In the genomic region with DNA sequence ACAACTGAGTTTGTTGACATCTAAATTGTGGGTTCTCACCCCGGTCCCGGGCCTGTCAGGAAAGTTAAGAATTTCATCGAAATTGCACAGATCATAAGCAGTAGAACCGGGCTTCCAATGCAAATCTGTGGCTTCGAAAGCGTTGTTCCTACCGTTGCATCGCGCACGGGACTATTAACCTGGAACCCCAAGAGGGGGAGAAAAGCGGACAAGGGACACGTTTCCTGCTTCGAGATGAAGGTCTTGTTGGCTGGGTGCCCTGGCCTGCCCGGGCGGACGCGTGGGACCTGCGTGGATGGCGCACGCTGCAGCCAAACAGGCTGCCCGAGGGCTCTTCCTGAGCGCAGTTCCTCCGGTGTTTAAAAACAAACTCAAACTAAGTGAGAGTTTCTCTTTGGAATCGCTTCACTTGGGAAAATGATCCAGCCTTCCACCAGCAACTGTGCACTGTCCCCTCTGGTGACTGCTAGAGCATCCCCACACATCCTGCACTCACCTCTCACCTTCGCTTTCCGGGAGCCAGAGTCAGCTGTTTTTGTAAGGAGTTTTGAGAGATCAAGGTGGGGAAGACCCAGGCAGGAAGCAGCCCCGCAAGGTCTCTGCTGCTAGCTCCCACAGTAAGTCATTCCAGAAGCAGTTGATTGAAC, we compare ENCODE assay signal across 1 cellular context.
A peak's percentile ranks its signal among the peaks of the same experiment; 100 is the strongest.
TF ChIP-seq lines count a peak whose summit lies in the region.

No MANE protein-coding gene starts in this region.

TF ChIP-seq in H1, 55 proteins besides CTCF, POLR2A, EP300 and RAD21:
- no peak for TF ChIP-seq SAP30 (IDR thresholded peaks at IDR 0.05; ENCODE audit: insufficient read depth, insufficient replicate concordance, low read length)
- peak; percentile 65 for TF ChIP-seq SUZ12 (IDR thresholded peaks at IDR 0.05; ENCODE audit: low read length)
- TF ChIP-seq, protein P1, sequence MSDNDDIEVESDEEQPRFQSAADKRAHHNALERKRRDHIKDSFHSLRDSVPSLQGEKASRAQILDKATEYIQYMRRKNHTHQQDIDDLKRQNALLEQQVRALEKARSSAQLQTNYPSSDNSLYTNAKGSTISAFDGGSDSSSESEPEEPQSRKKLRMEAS (IDR thresholded peaks at IDR 0.05) = no peak
- no peak for TF ChIP-seq JUN (IDR thresholded peaks at IDR 0.05; ENCODE audit: low read depth, low read length)
- TF ChIP-seq CHD2 (IDR thresholded peaks at IDR 0.05; ENCODE audit: low read length) = no peak
- TF ChIP-seq PHF8 (conservative IDR thresholded peaks at IDR 0.05; ENCODE audit: low read depth, low read length) = no peak
- TF ChIP-seq, protein P2, sequence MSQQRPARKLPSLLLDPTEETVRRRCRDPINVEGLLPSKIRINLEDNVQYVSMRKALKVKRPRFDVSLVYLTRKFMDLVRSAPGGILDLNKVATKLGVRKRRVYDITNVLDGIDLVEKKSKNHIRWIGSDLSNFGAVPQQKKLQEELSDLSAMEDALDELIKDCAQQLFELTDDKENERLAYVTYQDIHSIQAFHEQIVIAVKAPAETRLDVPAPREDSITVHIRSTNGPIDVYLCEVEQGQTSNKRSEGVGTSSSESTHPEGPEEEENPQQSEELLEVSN (IDR thresholded peaks at IDR 0.05) = 0 out of 2 replicates have a peak, but pooled peaks have one; percentile 4
- no peak for TF ChIP-seq SP4 (IDR thresholded peaks at IDR 0.05; ENCODE audit: low read length)
- peak; percentile 98 for TF ChIP-seq RNF2 (IDR thresholded peaks at IDR 0.05; ENCODE audit: borderline replicate concordance, low read depth, low read length, missing control alignments, poor library complexity, severe bottlenecking)
- TF ChIP-seq CBX8 (IDR thresholded peaks at IDR 0.05; ENCODE audit: borderline replicate concordance, low read depth, low read length) = 0 out of 2 replicates have a peak, but pooled peaks have one; percentile 62
- TF ChIP-seq BRCA1 (IDR thresholded peaks at IDR 0.05; ENCODE audit: low read depth, low read length) = no peak
- TF ChIP-seq SP1 (IDR thresholded peaks at IDR 0.05; ENCODE audit: low read depth, low read length) = no peak
